Comparison of ENCODE assay signal across 18 cellular contexts in genomic region chr7:127793582-127793981, GRCh38.
DNase-seq lines count a peak whose midpoint lies in the region; ATAC-seq, FAIRE-seq and TF ChIP-seq lines count a peak whose summit lies in the region.
"Had no signal": no experiment of that assay in that cellular context is flagged by ENCODE, and none has a peak within 500 bp of the region (broad histone marks: within the 10 kb centered on the region; RNA-seq: fewer than 3 reads in every experiment).

No MANE protein-coding gene starts in this region.

- H3K4me3 ChIP-seq in left ventricle myocardium inferior: no peak overlapping the region
- no peak overlapping the region for H3K4me3 ChIP-seq in HepG2 (replicated peaks in 1 of 3; ENCODE audit: insufficient read depth in 1 of 3, low read depth in 2 of 3, low read length in 3 of 3)
- H3K4me3 ChIP-seq in MM.1S (ENCODE audit: low read length): no peak overlapping the region
- no peak overlapping the region for H3K4me3 ChIP-seq in small intestine (ENCODE audit: low read depth in 1 of 2, low read length in 2 of 2)
- no peak overlapping the region for H3K4me3 ChIP-seq in SJCRH30
- H3K4me3 ChIP-seq: transverse colon had no signal

- H4K20me1 ChIP-seq in HepG2 (ENCODE audit: insufficient read depth, low read length) (peaks cover 14% of the 10 kb centered on the region), MM.1S (ENCODE audit: insufficient read depth, low read length) (peaks cover 76% of the 10 kb centered on the region)

- H3K9ac ChIP-seq in HepG2 (ENCODE audit: insufficient read depth, low read depth, low read length) (no peak overlapping the region), MM.1S (ENCODE audit: low read length) (no peak overlapping the region)

- 0 out of 2 replicates have a peak, but pooled peaks cover 2% of the 10 kb centered on the region for H3F3A ChIP-seq in MM.1S (ENCODE audit: insufficient read depth, low read length)

- 93% methylated on average over 4 of the region's 4 CpGs for WGBS in HepG2 (ENCODE audit: low lambda C conversion rate)
- 84 to 92% (median 85%) methylated on average over 4 of the region's 4 CpGs for WGBS in small intestine, 3 donors

- no peak overlapping the region for H3K27ac ChIP-seq in left ventricle myocardium inferior (replicated peaks)
- H3K27ac ChIP-seq in HepG2 (ENCODE audit: extremely low read length, insufficient read depth, low read length): no peak overlapping the region
- no peak overlapping the region for H3K27ac ChIP-seq in MM.1S (ENCODE audit: low read length)
- H3K27ac ChIP-seq in small intestine (ENCODE audit: low read depth in 1 of 2, low read length in 1 of 2): no peak overlapping the region
- H3K27ac ChIP-seq in SJCRH30: no peak overlapping the region
- H3K27ac ChIP-seq: transverse colon had no signal

- H3K27me3 ChIP-seq in left ventricle myocardium inferior (ENCODE audit: low read depth) (no peaks in the 10 kb centered on the region), HepG2 (ENCODE audit: control insufficient read depth in 1 of 2, insufficient read depth in 2 of 2, low read length in 2 of 2) (no peaks in the 10 kb centered on the region), MM.1S (replicated peaks; ENCODE audit: insufficient read depth, low read length) (no peaks in the 10 kb centered on the region), small intestine (ENCODE audit: control insufficient read depth in 2 of 2, insufficient read depth in 2 of 2, low read length in 2 of 2) (no peaks in the 10 kb centered on the region), SJCRH30 (no peaks in the 10 kb centered on the region)
- H3K27me3 ChIP-seq: transverse colon had no signal

- H3K4me1 ChIP-seq in left ventricle myocardium inferior (peaks cover 29% of the 10 kb centered on the region), HepG2 (ENCODE audit: insufficient read depth, low read length) (no peaks in the 10 kb centered on the region), MM.1S (ENCODE audit: low read length) (no peaks in the 10 kb centered on the region), small intestine (ENCODE audit: control insufficient read depth in 2 of 2, insufficient read depth in 1 of 2, low read depth in 1 of 2, low read length in 1 of 2) (peaks cover 0 to 3% of the 10 kb centered on the region in 2 donors), SJCRH30 (peaks cover 6% of the 10 kb centered on the region)

- no peaks in the 10 kb centered on the region for H3K9me3 ChIP-seq in left ventricle myocardium inferior (replicated peaks)
- no peaks in the 10 kb centered on the region for H3K9me3 ChIP-seq in HepG2 (ENCODE audit: low read length)
- no peaks in the 10 kb centered on the region for H3K9me3 ChIP-seq in MM.1S (replicated peaks; ENCODE audit: insufficient read depth, low read length)
- H3K9me3 ChIP-seq in small intestine (ENCODE audit: control insufficient read depth, low read depth): no peaks in the 10 kb centered on the region
- H3K9me3 ChIP-seq in SJCRH30 (replicated peaks): no peaks in the 10 kb centered on the region
- H3K9me3 ChIP-seq: transverse colon had no signal

- H3K79me2 ChIP-seq in HepG2 (ENCODE audit: insufficient read depth, low read length): peaks cover 37% of the 10 kb centered on the region
- peaks cover 98% of the 10 kb centered on the region for H3K79me2 ChIP-seq in MM.1S (ENCODE audit: low read length)

- no peak overlapping the region for H3K4me2 ChIP-seq in HepG2 (ENCODE audit: low read depth, low read length)
- H3K4me2 ChIP-seq in MM.1S (ENCODE audit: low read depth, low read length): no peak overlapping the region

- FAIRE-seq in HepG2 (lab: Jason Lieb, UNC) (no peak), small intestine (lab: Jason Lieb, UNC) (no peak)
- FAIRE-seq: A204.1 had no signal

- intact Hi-C loops in left ventricle myocardium superior (cut with micrococcal nuclease): no loop called here
- intact Hi-C loops in left ventricle myocardium inferior (cut with micrococcal nuclease): no loop called here
- intact Hi-C loops in HepG2 (cut with micrococcal nuclease; ENCODE audit: unreplicated experiment): no loop called here

- TF ChIP-seq POLR2A in HepG2 (IDR thresholded peaks at IDR 0.05; ENCODE audit: insufficient read depth in 1 of 2, low read depth in 2 of 2, low read length in 2 of 2): no peak

- CTCF ChIA-PET in HepG2 (lab: Yijun Ruan, JAX; ENCODE audit: low intra/inter-chr PET ratio, low total read pairs): no interaction called here

- in situ Hi-C loops in HepG2 (cut with HindIII; ENCODE audit: extremely low pct_ligation_motif_present, low pct_unique_long_range_greater_than_20kb): no loop called here

- TF ChIP-seq CTCF in left ventricle myocardium inferior (IDR thresholded peaks at IDR 0.05; ENCODE audit: borderline replicate concordance) (no peak), HepG2 (CRISPR knock-in tag; IDR thresholded peaks at IDR 0.05) (no peak), MM.1S (IDR thresholded peaks at IDR 0.05; ENCODE audit: low read length) (no peak)

- ATAC-seq in left ventricle myocardium superior: peak; percentile 25
- ATAC-seq in HG03432 (IDR thresholded peaks at IDR 0.05; ENCODE audit: unreplicated experiment): peak; percentile 74
- no peak for ATAC-seq in HepG2

- H3K9me2 ChIP-seq in MM.1S (replicated peaks; ENCODE audit: insufficient read depth, low read length): no peaks in the 10 kb centered on the region

- H3K36me3 ChIP-seq in left ventricle myocardium inferior (no peaks in the 10 kb centered on the region), HepG2 (replicated peaks in 1 of 2; ENCODE audit: control insufficient read depth in 1 of 2, insufficient read depth in 2 of 2, low read length in 2 of 2) (peaks cover 1 to 22% of the 10 kb centered on the region in 2 experiments; a peak in 2 of 5 replicates), MM.1S (replicated peaks; ENCODE audit: insufficient read depth, low read length) (no peaks in the 10 kb centered on the region; the same call in 1 of the 2 replicates), small intestine (ENCODE audit: control insufficient read depth in 2 of 2, insufficient read depth in 2 of 2, low read length in 2 of 2) (no peaks in the 10 kb centered on the region), SJCRH30 (no peaks in the 10 kb centered on the region)
- H3K36me3 ChIP-seq: transverse colon had no signal

- POLR2A ChIA-PET in HepG2 (lab: Yijun Ruan, JAX): no interaction called here

- BruUV-seq in HepG2 (replicated peaks; lab: Mats Ljungman, UMichigan): no TSS peak

- DNase-seq in left ventricle myocardium superior (no peak), left ventricle myocardium inferior (no peak), HepG2 (ENCODE audit: low spot score) (no peak), MM.1S (no peak), small intestine (no peak), SJCRH30 (no peak), SHP77 treated with DMSO at 0.1 percent for 48 hours (lab: John Stamatoyannopoulos, UW) (no peak)
- DNase-seq: activated CD8-positive, alpha-beta memory T cell treated with anti-CD3 and anti-CD28 coated beads, Interleukin-2, amount 50 U/mL, for 4 hours; effector CD4-positive, alpha-beta T cell; erythroblast; foreskin fibroblast; immature natural killer cell; NCI-H1417; NCI-H2107; T-helper 2 cell; transverse colon had no signal

- TF ChIP-seq EP300 in HepG2 (IDR thresholded peaks at IDR 0.05; ENCODE audit: low read depth in 2 of 2, low read length in 2 of 2) (no peak), HepG2 (CRISPR knock-in tag; IDR thresholded peaks at IDR 0.05; ENCODE audit: borderline replicate concordance) (no peak)

- no peak overlapping the region for H2AFZ ChIP-seq in HepG2 (ENCODE audit: low read length)
- H2AFZ ChIP-seq in MM.1S (ENCODE audit: low read length): no peak overlapping the region

- TF ChIP-seq RAD21 in HepG2 (CRISPR knock-in tag; IDR thresholded peaks at IDR 0.05): no peak

TF ChIP-seq in HepG2, 621 proteins besides CTCF, POLR2A, EP300 and RAD21:
- TF ChIP-seq RBM22 (optimal IDR thresholded peaks at IDR 0.05; ENCODE audit: low read length): peak; percentile 16
- TF ChIP-seq TFE3 (CRISPR knock-in tag; IDR thresholded peaks at IDR 0.05): no peak
- no peak for TF ChIP-seq SNAPC5 (CRISPR knock-in tag; IDR thresholded peaks at IDR 0.05; ENCODE audit: borderline replicate concordance)
TF ChIP-seq in HepG2: peak in this region for 1.
